ENCODE assay signal across 7 cellular contexts in genomic region chr6:26052762-26053250, GRCh38. TPM values are rescaled to one million over a fixed set of nuclear protein-coding genes. Genes with fewer than 3 reads are reported as not detected.
DNase-seq lines count a peak whose midpoint lies in the region; ATAC-seq, FAIRE-seq and TF ChIP-seq lines count a peak whose summit lies in the region.
"Not testable (repeated sequence)": the region's sequence is repeated elsewhere in the genome, so short reads cannot be mapped to it uniquely, and the experiment has no call there.

No MANE protein-coding gene starts in this region.

- H3K27ac ChIP-seq in K562 (ENCODE audit: extremely low read depth, low read depth, low read length) = peak overlapping the region; percentile 94

- TF ChIP-seq RAD21 in K562 (CRISPR knock-in tag; conservative IDR thresholded peaks at IDR 0.05 in 1 of 2, IDR thresholded peaks at IDR 0.05 in 1 of 2) = not testable (repeated sequence)

- H3K4me3 ChIP-seq in K562 = peak overlapping the region; percentile 60; the same call in 1 of the 2 replicates

- H3K27ac Mint-ChIP-seq in T-helper 2 cell treated with Interferon-gamma antibody and Interleukin-4, amounts not matched to agents 5 μg/mL and 100 μg/mL, for 36 hours = peak overlapping the region; percentile 63
- H3K27ac Mint-ChIP-seq in activated T-cell treated with anti-CD3 and anti-CD28 coated beads, Interleukin-2, amount 50 U/mL, for 72 hours = peak overlapping the region; percentile 54
- H3K27ac Mint-ChIP-seq in natural killer cell = peak overlapping the region in 1 of 2 donors; percentile 99
- H3K27ac Mint-ChIP-seq in stimulated activated naive B cell treated with anti-CD40 and anti-IgM and Interleukin-4, amounts not matched to agents 10 μg/mL and 1 μg/mL and 100 μg/mL, for 72 hours = peak overlapping the region; percentile 37

- peaks cover 36% of the 10 kb centered on the region for H3K79me2 ChIP-seq in K562 (ENCODE audit: control insufficient read depth, insufficient read depth, low read length)

- peaks cover 7 to 24% of the 10 kb centered on the region in 2 experiments for H3K4me1 ChIP-seq in K562 (replicated peaks in 1 of 2; ENCODE audit: control insufficient read depth in 2 of 2, insufficient read depth in 2 of 2, low read length in 2 of 2)

- DNase-seq in ELF-1 (ENCODE audit: low read depth, low spot score) = peak; percentile 49
- peak; percentile 44 for DNase-seq in M059J (ENCODE audit: low read depth)
- DNase-seq in T-helper 2 cell treated with Interferon-gamma antibody and Interleukin-4, amounts not matched to agents 5 μg/mL and 100 μg/mL, for 36 hours (ENCODE audit: low spot score); activated T-cell treated with anti-CD3 and anti-CD28 coated beads, Interleukin-2, amount 50 U/mL, for 72 hours; natural killer cell; stimulated activated naive B cell treated with anti-CD40 and anti-IgM and Interleukin-4, amounts not matched to agents 10 μg/mL and 1 μg/mL and 100 μg/mL, for 72 hours: not testable (repeated sequence)
- peak in 1 of 4 experiments; percentile 84 for DNase-seq in K562 (ENCODE audit: extremely low read depth in 1 of 4, low spot score in 3 of 4)

- peak overlapping the region; percentile 96 for H3K4me3 Mint-ChIP-seq in T-helper 2 cell treated with Interferon-gamma antibody and Interleukin-4, amounts not matched to agents 5 μg/mL and 100 μg/mL, for 36 hours
- H3K4me3 Mint-ChIP-seq in activated T-cell treated with anti-CD3 and anti-CD28 coated beads, Interleukin-2, amount 50 U/mL, for 72 hours = peak overlapping the region; percentile 91 to 93
- peak overlapping the region; percentile 52 for H3K4me3 Mint-ChIP-seq in natural killer cell
- H3K4me3 Mint-ChIP-seq in stimulated activated naive B cell treated with anti-CD40 and anti-IgM and Interleukin-4, amounts not matched to agents 10 μg/mL and 1 μg/mL and 100 μg/mL, for 72 hours = not testable (repeated sequence)

- TF ChIP-seq CTCF in K562 (IDR thresholded peaks at IDR 0.05 in 2 of 3, conservative IDR thresholded peaks at IDR 0.05 in 1 of 3; ENCODE audit: insufficient read depth in 2 of 3, low read depth in 1 of 3, low read length in 3 of 3); natural killer cell (IDR thresholded peaks at IDR 0.05): not testable (repeated sequence)

- BruUV-seq in K562 (replicated peaks; lab: Mats Ljungman, UMichigan) = not testable (repeated sequence)

- in situ Hi-C loops in K562 (cut with MboI) = not testable (repeated sequence)

- not testable (repeated sequence) for ATAC-seq in activated T-cell treated with anti-CD3 and anti-CD28 coated beads, Interleukin-2, amount 50 U/mL, for 72 hours (replicated peaks in 1 of 2); natural killer cell; stimulated activated naive B cell treated with anti-CD40 and anti-IgM and Interleukin-4, amounts not matched to agents 10 μg/mL and 1 μg/mL and 100 μg/mL, for 72 hours (replicated peaks)
- peak; percentile 10 for ATAC-seq in K562

- H3K9me3 Mint-ChIP-seq in T-helper 2 cell treated with Interferon-gamma antibody and Interleukin-4, amounts not matched to agents 5 μg/mL and 100 μg/mL, for 36 hours; activated T-cell treated with anti-CD3 and anti-CD28 coated beads, Interleukin-2, amount 50 U/mL, for 72 hours; natural killer cell; stimulated activated naive B cell treated with anti-CD40 and anti-IgM and Interleukin-4, amounts not matched to agents 10 μg/mL and 1 μg/mL and 100 μg/mL, for 72 hours: not testable (repeated sequence)

- 8% methylated on average over 18 of the region's 18 CpGs for WGBS in K562 (ENCODE audit: insufficient coverage, low coverage, missing lambda C conversion rate)

- H3K4me2 ChIP-seq in K562 (ENCODE audit: insufficient read depth, low read length) = peak overlapping the region; percentile 63

- not testable (repeated sequence) for H3K9me3 ChIP-seq in K562 (replicated peaks; ENCODE audit: control insufficient read depth, insufficient read depth, low read depth, low read length)

- H3K36me3 Mint-ChIP-seq in T-helper 2 cell treated with Interferon-gamma antibody and Interleukin-4, amounts not matched to agents 5 μg/mL and 100 μg/mL, for 36 hours (ENCODE audit: low read depth); activated T-cell treated with anti-CD3 and anti-CD28 coated beads, Interleukin-2, amount 50 U/mL, for 72 hours (ENCODE audit: insufficient read depth in 2 of 2); natural killer cell: not testable (repeated sequence)
- H3K36me3 Mint-ChIP-seq in stimulated activated naive B cell treated with anti-CD40 and anti-IgM and Interleukin-4, amounts not matched to agents 10 μg/mL and 1 μg/mL and 100 μg/mL, for 72 hours = peaks cover 9 to 15% of the 10 kb centered on the region in 2 donors

- CTCF ChIA-PET in K562 (lab: Yijun Ruan, JAX; ENCODE audit: low intra/inter-chr PET ratio) = not testable (repeated sequence)

- POLR2A ChIA-PET in K562 (lab: Yijun Ruan, JAX) = interaction anchor here (0.6 to 23.0 kb wide), 9 partner anchors 10 to 163 kb away, joined by 3 to 597 read pairs (median 6); a partner anchor contains a TSS

- intact Hi-C loops in K562 (cut with micrococcal nuclease); natural killer cell (cut with micrococcal nuclease): not testable (repeated sequence)

- TF ChIP-seq EP300 in K562 (IDR thresholded peaks at IDR 0.05; ENCODE audit: low read length) = not testable (repeated sequence)

- peaks cover 38% of the 10 kb centered on the region for H3K4me1 Mint-ChIP-seq in T-helper 2 cell treated with Interferon-gamma antibody and Interleukin-4, amounts not matched to agents 5 μg/mL and 100 μg/mL, for 36 hours (ENCODE audit: low read depth)
- H3K4me1 Mint-ChIP-seq in activated T-cell treated with anti-CD3 and anti-CD28 coated beads, Interleukin-2, amount 50 U/mL, for 72 hours (ENCODE audit: low read depth) = peaks cover 31% of the 10 kb centered on the region
- H3K4me1 Mint-ChIP-seq in natural killer cell = peaks cover 29 to 35% of the 10 kb centered on the region in 2 donors
- H3K4me1 Mint-ChIP-seq in stimulated activated naive B cell treated with anti-CD40 and anti-IgM and Interleukin-4, amounts not matched to agents 10 μg/mL and 1 μg/mL and 100 μg/mL, for 72 hours = peaks cover 20 to 32% of the 10 kb centered on the region in 2 donors

- H3K9ac ChIP-seq in K562 (ENCODE audit: insufficient read depth in 1 of 2, low read depth in 2 of 2, low read length in 2 of 2) = peak overlapping the region; percentile 16 to 89; a peak in 2 of 4 replicates

- H3K27me3 Mint-ChIP-seq in T-helper 2 cell treated with Interferon-gamma antibody and Interleukin-4, amounts not matched to agents 5 μg/mL and 100 μg/mL, for 36 hours (ENCODE audit: low read depth) = peaks cover 12% of the 10 kb centered on the region
- not testable (repeated sequence) for H3K27me3 Mint-ChIP-seq in activated T-cell treated with anti-CD3 and anti-CD28 coated beads, Interleukin-2, amount 50 U/mL, for 72 hours (ENCODE audit: low read depth); natural killer cell (ENCODE audit: low read depth in 2 of 2)
- peaks cover 0 to 13% of the 10 kb centered on the region in 2 donors for H3K27me3 Mint-ChIP-seq in stimulated activated naive B cell treated with anti-CD40 and anti-IgM and Interleukin-4, amounts not matched to agents 10 μg/mL and 1 μg/mL and 100 μg/mL, for 72 hours

- H2AFZ ChIP-seq in K562 (ENCODE audit: low read depth, low read length) = not testable (repeated sequence)

- H3K27me3 ChIP-seq in K562 (ENCODE audit: control insufficient read depth in 2 of 2, insufficient read depth in 2 of 2, low read length in 2 of 2) = not testable (repeated sequence)

- H3K9me1 ChIP-seq in K562 (ENCODE audit: control insufficient read depth, insufficient read depth, low read length) = not testable (repeated sequence)

- H4K20me1 ChIP-seq in K562 (replicated peaks; ENCODE audit: control insufficient read depth, insufficient read depth, low read length) = not testable (repeated sequence)

- FAIRE-seq in K562 (lab: Jason Lieb, UNC) = peak; percentile 72

- H3K36me3 ChIP-seq in K562 (ENCODE audit: control insufficient read depth, insufficient read depth, low read length) = not testable (repeated sequence)

- peak; percentile 51 for TF ChIP-seq POLR2A in K562 (conservative IDR thresholded peaks at IDR 0.05)

TF ChIP-seq in K562, 482 proteins besides CTCF, POLR2A, EP300 and RAD21 (continues in another document):
- TF ChIP-seq MTA3 (IDR thresholded peaks at IDR 0.05; ENCODE audit: borderline replicate concordance) (peak; percentile 75), TAL1 (IDR thresholded peaks at IDR 0.05) (peak; percentile 34; the same call in 1 of the 2 replicates), CTBP1 (IDR thresholded peaks at IDR 0.05; ENCODE audit: borderline replicate concordance) (peak; percentile 71; the same call in 1 of the 2 replicates), POLR2B (IDR thresholded peaks at IDR 0.05; ENCODE audit: low read depth, partially characterized antibody) (peak; percentile 67), DPF2 (IDR thresholded peaks at IDR 0.05) (peak; percentile 86), CC2D1A (IDR thresholded peaks at IDR 0.05) (peak; percentile 70)

RNA-seq across cellular contexts. Expression of gene HFE, which starts 34.4 kb away (rescaled TPM):
- total RNA-seq in M059J (2014; rRNA removed; shearing (Covaris generic)) = 16.9 and 20.6 TPM in 2 replicates
- 1 to 10 TPM; 1.3 to 1.9 TPM for total RNA-seq in activated T-cell treated with anti-CD3 and anti-CD28 coated beads, Interleukin-2, amount 50 U/mL, for 72 hours
- 2.3 and 3.3 TPM in 2 replicates for total RNA-seq in K562 (2011; cell fraction: chromatin; rRNA removed; ENCODE audit: low replicate concordance)
- total RNA-seq in K562 (2011; cell fraction: nucleolus; rRNA removed) = 1.3 and 2.2 TPM in 2 replicates
- total RNA-seq in K562 (2011; cell fraction: nucleoplasm; rRNA removed) = 2.1 and 3.3 TPM in 2 replicates
- total RNA-seq in K562 (2014; rRNA removed) (0.14 and 0.73 TPM in 2 replicates), K562 (2014; rRNA removed; fragmentation: Illumina TruSeq; extraction: Trizol) (0.76 and 1.1 TPM in 2 replicates), K562 (2015; rRNA removed; fragmentation: Illumina TruSeq; extraction: Trizol) (1.2 and 1.3 TPM in 2 replicates), K562 (2021) (0.58 and 0.98 TPM in 2 replicates), natural killer cell (1 to 10 TPM; 1.5 to 2.3 (median 1.8) TPM)
- polyA plus RNA-seq in K562 (2011; rRNA removed) (0.54 and 1.1 TPM in 2 replicates), K562 (2014; fragmentation: Illumina TruSeq; extraction: Trizol) (0.78 and 0.89 TPM in 2 replicates), K562 (2014; fragmentation: Nextera tagmentation; extraction: Ambion mirVana) (under 1 TPM; 0.17 to 0.31 TPM), K562 (2014; rRNA removed) (0.84 and 1.2 TPM in 2 replicates)
- 0.66 and 0.88 TPM in 2 replicates for polyA plus RNA-seq in K562 (2011; cell fraction: cytosol; rRNA removed)
- polyA plus RNA-seq in K562 (2011; cell fraction: nucleus; rRNA removed) = 0.65 and 0.95 TPM in 2 replicates
- 1.8 and 2.4 TPM in 2 replicates for polyA plus RNA-seq in K562 (2012)
- polyA minus RNA-seq in K562 (2011; rRNA and poly(A)+ RNA removed) = 1.3 and 1.7 TPM in 2 replicates
- polyA minus RNA-seq in K562 (2011; cell fraction: cytosol; rRNA and poly(A)+ RNA removed) = 0.95 TPM in 1 of 2 replicates, not detected in the other
- polyA minus RNA-seq in K562 (2011; cell fraction: nucleus; rRNA and poly(A)+ RNA removed) = 0.44 and 0.94 TPM in 2 replicates
